In genomic region chr17:8160224-8160577, GRCh38 we compare ENCODE assay signal across 14 cellular contexts. TPM values are rescaled to one million over a fixed set of nuclear protein-coding genes. Genes with fewer than 3 reads are reported as not detected.
DNase-seq lines count a peak whose midpoint lies in the region; ATAC-seq, FAIRE-seq and TF ChIP-seq lines count a peak whose summit lies in the region.
"Had no signal": no experiment of that assay in that cellular context is flagged by ENCODE, and none has a peak within 500 bp of the region (broad histone marks: within the 10 kb centered on the region; RNA-seq: fewer than 3 reads in every experiment).

No MANE protein-coding gene starts in this region.

- peaks cover 35% of the 10 kb centered on the region for H3K79me2 ChIP-seq in hepatocyte

- H3K4me1 ChIP-seq in hepatocyte (ENCODE audit: insufficient read depth) (peaks cover 30% of the 10 kb centered on the region), subcutaneous abdominal adipose tissue (ENCODE audit: control insufficient read depth in 5 of 5, insufficient read depth in 5 of 5, low read length in 5 of 5) (peaks cover 22 to 67% (median 56%) of the 10 kb centered on the region in 5 donors), small intestine (ENCODE audit: control insufficient read depth in 2 of 2, insufficient read depth in 1 of 2, low read depth in 1 of 2, low read length in 1 of 2) (peaks cover 6 to 15% of the 10 kb centered on the region in 2 donors)

- H3K27ac Mint-ChIP-seq in activated CD8-positive, alpha-beta memory T cell treated with anti-CD3 and anti-CD28 coated beads, Interleukin-2, amount 10 ng/mL, durations not matched to agents 7 days and 5 days, result peak overlapping the region; percentile 78
- peak overlapping the region; percentile 91 for H3K27ac Mint-ChIP-seq in activated CD8-positive, alpha-beta T cell treated with anti-CD3 and anti-CD28 coated beads for 36 hours

- H2AFZ ChIP-seq in hepatocyte, result no peak overlapping the region

- H3K9ac ChIP-seq in subcutaneous abdominal adipose tissue (ENCODE audit: low read length in 5 of 5), result no peak overlapping the region

- CTCF ChIA-PET in activated CD8-positive, alpha-beta memory T cell treated with anti-CD3 and anti-CD28 coated beads, Interleukin-2, amount 10 ng/mL, durations not matched to agents 7 days and 5 days (lab: Charles Lee), result interaction anchor here (1.1 to 7.9 kb wide), 7 partner anchors 9 to 41 kb away, joined by 3 to 92 read pairs (median 5); partner anchors contain the start of gene ALOXE3
- CTCF ChIA-PET in activated CD8-positive, alpha-beta T cell treated with anti-CD3 and anti-CD28 coated beads for 36 hours (lab: Charles Lee), result interaction anchor here (1.4 to 5.2 kb wide), 4 partner anchors 22 to 67 kb away, joined by 6 to 37 read pairs (median 16); partner anchors contain the start of gene ALOXE3

- ATAC-seq in activated CD8-positive, alpha-beta memory T cell treated with anti-CD3 and anti-CD28 coated beads, Interleukin-2, amount 10 ng/mL, durations not matched to agents 7 days and 5 days, result no peak
- ATAC-seq in activated CD8-positive, alpha-beta T cell treated with anti-CD3 and anti-CD28 coated beads for 36 hours, result no peak

- 88% methylated on average over 4 of the region's 4 CpGs for WGBS in hepatocyte (ENCODE audit: low lambda C conversion rate, missing lambda C conversion rate)
- WGBS in small intestine, 3 donors, result 61 to 69% (median 64%) methylated on average over 3 to 4 of the region's 4 CpGs

- no peak for TF ChIP-seq CTCF in activated CD8-positive, alpha-beta T cell treated with anti-CD3 and anti-CD28 coated beads for 36 hours (IDR thresholded peaks at IDR 0.05)
- no peak for TF ChIP-seq CTCF in hepatocyte (IDR thresholded peaks at IDR 0.05; ENCODE audit: poor library complexity)

- intact Hi-C loops in activated CD8-positive, alpha-beta T cell treated with anti-CD3 and anti-CD28 coated beads for 36 hours (cut with micrococcal nuclease), result no loop called here

- no peak for FAIRE-seq in small intestine (lab: Jason Lieb, UNC)
- FAIRE-seq: H1 had no signal

- H3K36me3 Mint-ChIP-seq in activated CD8-positive, alpha-beta memory T cell treated with anti-CD3 and anti-CD28 coated beads, Interleukin-2, amount 10 ng/mL, durations not matched to agents 7 days and 5 days, result peaks cover 19% of the 10 kb centered on the region
- peaks cover 30% of the 10 kb centered on the region for H3K36me3 Mint-ChIP-seq in activated CD8-positive, alpha-beta T cell treated with anti-CD3 and anti-CD28 coated beads for 36 hours (ENCODE audit: low read depth)

- H3K4me3 ChIP-seq in hepatocyte, result no peak overlapping the region
- no peak overlapping the region for H3K4me3 ChIP-seq in subcutaneous abdominal adipose tissue (ENCODE audit: low read depth in 1 of 5, low read length in 5 of 5)
- H3K4me3 ChIP-seq in small intestine (ENCODE audit: low read depth in 1 of 2, low read length in 2 of 2), result no peak overlapping the region

- no peaks in the 10 kb centered on the region for H3K27me3 Mint-ChIP-seq in activated CD8-positive, alpha-beta memory T cell treated with anti-CD3 and anti-CD28 coated beads, Interleukin-2, amount 10 ng/mL, durations not matched to agents 7 days and 5 days
- H3K27me3 Mint-ChIP-seq in activated CD8-positive, alpha-beta T cell treated with anti-CD3 and anti-CD28 coated beads for 36 hours, result no peaks in the 10 kb centered on the region

- H3K9me3 Mint-ChIP-seq in activated CD8-positive, alpha-beta memory T cell treated with anti-CD3 and anti-CD28 coated beads, Interleukin-2, amount 10 ng/mL, durations not matched to agents 7 days and 5 days (ENCODE audit: low read depth), result no peaks in the 10 kb centered on the region
- no peaks in the 10 kb centered on the region for H3K9me3 Mint-ChIP-seq in activated CD8-positive, alpha-beta T cell treated with anti-CD3 and anti-CD28 coated beads for 36 hours

- no peaks in the 10 kb centered on the region for H3K9me2 ChIP-seq in hepatocyte (replicated peaks; ENCODE audit: insufficient read depth)

- no peak for DNase-seq in activated CD8-positive, alpha-beta memory T cell treated with anti-CD3 and anti-CD28 coated beads, Interleukin-2, amount 10 ng/mL, durations not matched to agents 7 days and 5 days
- no peak for DNase-seq in activated CD8-positive, alpha-beta memory T cell treated with anti-CD3 and anti-CD28 coated beads for 24 hours
- DNase-seq in activated CD8-positive, alpha-beta T cell treated with anti-CD3 and anti-CD28 coated beads for 36 hours, result no peak
- no peak for DNase-seq in hepatocyte (ENCODE audit: low spot score)
- DNase-seq in small intestine, result no peak
- DNase-seq in SK-N-DZ (ENCODE audit: low spot score), result no peak
- DNase-seq in 8988T, result no peak
- DNase-seq: central memory CD4-positive, alpha-beta T cell; NCI-H345; SHP77 treated with DMSO at 0.1 percent for 48 hours; stimulated activated naive CD4-positive, alpha-beta T cell had no signal

- H3K4me3 Mint-ChIP-seq in activated CD8-positive, alpha-beta memory T cell treated with anti-CD3 and anti-CD28 coated beads, Interleukin-2, amount 10 ng/mL, durations not matched to agents 7 days and 5 days, result peak overlapping the region; percentile 7
- H3K4me3 Mint-ChIP-seq in activated CD8-positive, alpha-beta T cell treated with anti-CD3 and anti-CD28 coated beads for 36 hours, result peak overlapping the region; percentile 88

- H3K4me1 Mint-ChIP-seq in activated CD8-positive, alpha-beta memory T cell treated with anti-CD3 and anti-CD28 coated beads, Interleukin-2, amount 10 ng/mL, durations not matched to agents 7 days and 5 days, result peaks cover 56% of the 10 kb centered on the region
- peaks cover 60% of the 10 kb centered on the region for H3K4me1 Mint-ChIP-seq in activated CD8-positive, alpha-beta T cell treated with anti-CD3 and anti-CD28 coated beads for 36 hours (ENCODE audit: low read depth)

- peaks cover 5% of the 10 kb centered on the region for H4K20me1 ChIP-seq in hepatocyte (ENCODE audit: insufficient read depth, poor library complexity, severe bottlenecking)

- peak overlapping the region; percentile 99 for H3K4me2 ChIP-seq in hepatocyte

- no peak overlapping the region for H3K27ac ChIP-seq in hepatocyte
- H3K27ac ChIP-seq in subcutaneous abdominal adipose tissue (ENCODE audit: low read depth, low read length), result peak overlapping the region; percentile 93
- H3K27ac ChIP-seq in small intestine (ENCODE audit: low read depth in 1 of 2, low read length in 1 of 2), result no peak overlapping the region

- POLR2A ChIA-PET in activated CD8-positive, alpha-beta T cell treated with anti-CD3 and anti-CD28 coated beads for 36 hours (lab: Charles Lee), result interaction anchor here (1.0 to 22.8 kb wide), 6 partner anchors 9 to 88 kb away, joined by 5 to 476 read pairs (median 16); partner anchors contain the start of genes CTC1, HES7 and PER1

- no peaks in the 10 kb centered on the region for H3K27me3 ChIP-seq in hepatocyte
- peaks cover 0 to 5% (median 0%) of the 10 kb centered on the region in 5 donors for H3K27me3 ChIP-seq in subcutaneous abdominal adipose tissue (ENCODE audit: control insufficient read depth in 5 of 5, insufficient read depth in 4 of 5, low read length in 5 of 5)
- no peaks in the 10 kb centered on the region for H3K27me3 ChIP-seq in small intestine (ENCODE audit: control insufficient read depth in 2 of 2, insufficient read depth in 2 of 2, low read length in 2 of 2)

- H3K36me3 ChIP-seq in hepatocyte (replicated peaks; ENCODE audit: insufficient read depth, low read depth), result no peaks in the 10 kb centered on the region
- peaks cover 2 to 29% (median 25%) of the 10 kb centered on the region in 5 donors for H3K36me3 ChIP-seq in subcutaneous abdominal adipose tissue (ENCODE audit: control insufficient read depth in 5 of 5, insufficient read depth in 5 of 5, low read length in 5 of 5)
- peaks cover 0 to 4% of the 10 kb centered on the region in 2 donors for H3K36me3 ChIP-seq in small intestine (ENCODE audit: control insufficient read depth in 2 of 2, insufficient read depth in 2 of 2, low read length in 2 of 2)

- H3K9me3 ChIP-seq in hepatocyte (ENCODE audit: low read depth), result no peaks in the 10 kb centered on the region
- peaks cover 0 to 2% (median 0%) of the 10 kb centered on the region in 5 donors for H3K9me3 ChIP-seq in subcutaneous abdominal adipose tissue (ENCODE audit: control insufficient read depth in 5 of 5, low read length in 5 of 5)
- H3K9me3 ChIP-seq in small intestine (ENCODE audit: control insufficient read depth, low read depth), result no peaks in the 10 kb centered on the region

RNA-seq across cellular contexts. Expression of gene VAMP2, which starts 2.5 kb away (rescaled TPM):
- total RNA-seq in activated CD8-positive, alpha-beta memory T cell treated with anti-CD3 and anti-CD28 coated beads, Interleukin-2, amount 10 ng/mL, durations not matched to agents 7 days and 5 days, result 10 to 100 TPM; 47.6 to 68.9 TPM
- total RNA-seq in activated CD8-positive, alpha-beta T cell treated with anti-CD3 and anti-CD28 coated beads for 36 hours, result 10 to 100 TPM; 30.0 to 33.7 TPM
- 8.2 and 8.5 TPM in 2 replicates for total RNA-seq in hepatocyte
- polyA plus RNA-seq in hepatocyte, result 44.6 and 85.7 TPM in 2 replicates
- 10 to 100 TPM; 27.5 to 47.3 (median 46.2) TPM for polyA plus RNA-seq in small intestine
- polyA plus RNA-seq in SK-N-DZ (2014; cell fraction: cytosol; rRNA removed), result 20.2 and 21.1 TPM in 2 replicates
- 33.0 and 65.8 TPM in 2 replicates for polyA plus RNA-seq in SK-N-DZ (2014; cell fraction: nucleus; rRNA removed)

RNA-seq across cellular contexts. Expression of gene PER1, which starts 8.0 kb away (rescaled TPM):
- 10 to 100 TPM; 47.3 to 56.4 TPM for total RNA-seq in activated CD8-positive, alpha-beta memory T cell treated with anti-CD3 and anti-CD28 coated beads, Interleukin-2, amount 10 ng/mL, durations not matched to agents 7 days and 5 days
- total RNA-seq in activated CD8-positive, alpha-beta T cell treated with anti-CD3 and anti-CD28 coated beads for 36 hours, result 100 to 1,000 TPM; 123 to 129 TPM
- 35.3 and 36.5 TPM in 2 replicates for total RNA-seq in hepatocyte
- polyA plus RNA-seq in hepatocyte (107 and 143 TPM in 2 replicates), small intestine (10 to 100 TPM; 47.8 to 79.4 (median 60.1) TPM)
- polyA plus RNA-seq in SK-N-DZ (2014; cell fraction: cytosol; rRNA removed), result 8.1 and 24.4 TPM in 2 replicates
- polyA plus RNA-seq in SK-N-DZ (2014; cell fraction: nucleus; rRNA removed), result 10.2 and 34.8 TPM in 2 replicates

RNA-seq across cellular contexts. Expression of gene TMEM107, which starts 16.0 kb away (rescaled TPM):
- total RNA-seq in activated CD8-positive, alpha-beta memory T cell treated with anti-CD3 and anti-CD28 coated beads, Interleukin-2, amount 10 ng/mL, durations not matched to agents 7 days and 5 days, result 10 to 100 TPM; 29.9 to 61.0 TPM
- total RNA-seq in activated CD8-positive, alpha-beta T cell treated with anti-CD3 and anti-CD28 coated beads for 36 hours, result 10 to 100 TPM; 33.4 to 35.9 TPM
- 21.1 and 25.3 TPM in 2 replicates for total RNA-seq in hepatocyte
- polyA plus RNA-seq in hepatocyte (12.8 and 13.6 TPM in 2 replicates), small intestine (10 to 100 TPM in 1 of 3 donors, 1 to 10 TPM in 1, under 1 TPM in 1; 0.89 to 14.9 (median 1.4) TPM)
- polyA plus RNA-seq in SK-N-DZ (2014; cell fraction: cytosol; rRNA removed), result 32.7 and 35.3 TPM in 2 replicates
- 42.2 and 44.9 TPM in 2 replicates for polyA plus RNA-seq in SK-N-DZ (2014; cell fraction: nucleus; rRNA removed)

RNA-seq across cellular contexts. Expression of gene BORCS6, which starts 29.8 kb away (rescaled TPM):
- 10 to 100 TPM; 14.9 to 16.8 TPM for total RNA-seq in activated CD8-positive, alpha-beta memory T cell treated with anti-CD3 and anti-CD28 coated beads, Interleukin-2, amount 10 ng/mL, durations not matched to agents 7 days and 5 days
- 1 to 10 TPM; 5.5 to 6.2 TPM for total RNA-seq in activated CD8-positive, alpha-beta T cell treated with anti-CD3 and anti-CD28 coated beads for 36 hours
- total RNA-seq in hepatocyte, result 9.4 and 10.7 TPM in 2 replicates
- 7.7 and 10.2 TPM in 2 replicates for polyA plus RNA-seq in hepatocyte
- polyA plus RNA-seq in small intestine, result 10 to 100 TPM in 2 of 3 donors, 1 to 10 TPM in 1; 9.8 to 13.8 (median 11.8) TPM
- polyA plus RNA-seq in SK-N-DZ (2014; cell fraction: cytosol; rRNA removed), result 7.7 and 9.6 TPM in 2 replicates
- polyA plus RNA-seq in SK-N-DZ (2014; cell fraction: nucleus; rRNA removed), result 3.0 and 7.0 TPM in 2 replicates

RNA-seq across cellular contexts. Expression of gene HES7, which starts 36.3 kb away (rescaled TPM):
- total RNA-seq in activated CD8-positive, alpha-beta memory T cell treated with anti-CD3 and anti-CD28 coated beads, Interleukin-2, amount 10 ng/mL, durations not matched to agents 7 days and 5 days, result 1 to 10 TPM; 1.2 TPM
- 1 to 10 TPM; 4.0 to 4.9 TPM for total RNA-seq in activated CD8-positive, alpha-beta T cell treated with anti-CD3 and anti-CD28 coated beads for 36 hours
- total RNA-seq in hepatocyte, result not detected in 2 replicates
- polyA plus RNA-seq in hepatocyte (not detected in 2 replicates), small intestine (under 1 TPM in 1 of 3 donors, not detected in 2; 0.06 TPM)
- 2.8 and 5.1 TPM in 2 replicates for polyA plus RNA-seq in SK-N-DZ (2014; cell fraction: cytosol; rRNA removed)
- 3.8 and 5.2 TPM in 2 replicates for polyA plus RNA-seq in SK-N-DZ (2014; cell fraction: nucleus; rRNA removed)
- total RNA-seq: glomerular endothelial cell had no signal
